In genomic region chr17:75773121-75773807, GRCh38 we compare ENCODE assay signal across 20 cellular contexts. TPM values are rescaled to one million over a fixed set of nuclear protein-coding genes. Genes with fewer than 3 reads are reported as not detected.
A peak's percentile ranks its signal among the peaks of the same experiment; 100 is the strongest.
DNase-seq lines count a peak whose midpoint lies in the region; ATAC-seq and TF ChIP-seq lines count a peak whose summit lies in the region.
"Had no signal": no experiment of that assay in that cellular context is flagged by ENCODE, and none has a peak within 500 bp of the region (broad histone marks: within the 10 kb centered on the region; RNA-seq: fewer than 3 reads in every experiment).

No MANE protein-coding gene starts in this region.

- H3K27me3 ChIP-seq in GM23338 (ENCODE audit: insufficient read depth): no peaks in the 10 kb centered on the region

- peaks cover 16% of the 10 kb centered on the region for H4K20me1 ChIP-seq in GM23338 (replicated peaks; ENCODE audit: insufficient read depth)

- no peak overlapping the region for H3K4me3 ChIP-seq in GM23338
- H3K4me3 ChIP-seq: prostate gland, SJSA1 had no signal

- DNase-seq in GM23338 (ENCODE audit: low spot score) (no peak), SHP77 treated with DMSO at 0.1 percent for 48 hours (lab: John Stamatoyannopoulos, UW) (peak; percentile 23), islet precursor cell (peak; percentile 66), sciatic nerve (ENCODE audit: low spot score) (peak; percentile 60), NCI-H187 treated with DMSO at 0.1 percent for 48 hours (lab: John Stamatoyannopoulos, UW) (no peak), DMS153 (lab: John Stamatoyannopoulos, UW) (no peak), NCI-H1436 treated with DMSO at 0.1 percent for 48 hours (lab: John Stamatoyannopoulos, UW) (no peak)
- DNase-seq: amniotic stem cell; CD4-positive, CD25-positive, alpha-beta regulatory T cell; dermis blood vessel endothelial cell; GF-D8; NCI-H2029 treated with DMSO at 0.1 percent for 48 hours; NCI-H748 treated with DMSO at 0.1 percent for 48 hours; stimulated activated CD4-positive, alpha-beta T cell treated with anti-CD3 and anti-CD28 coated beads, Interleukin-4, amount 100 ng/mL, for 1 hour; stimulated activated naive CD4-positive, alpha-beta T cell treated with Interleukin-2 at 50 U/mL for 16 hours had no signal

- intact Hi-C loops in sciatic nerve (cut with DNase I): no loop called here

- 0 out of 3 replicates have a peak, but pooled peaks have one; percentile 1 for ATAC-seq in GM23338
- no peak for ATAC-seq in sciatic nerve
- no peak for ATAC-seq in GM21529 (IDR thresholded peaks at IDR 0.05; ENCODE audit: unreplicated experiment)

- H3K9me2 ChIP-seq in GM23338 (ENCODE audit: insufficient read depth): no peaks in the 10 kb centered on the region

- peaks cover 13% of the 10 kb centered on the region; the same call in 1 of the 2 replicates for H3K36me3 ChIP-seq in GM23338 (ENCODE audit: insufficient read depth)

- H3K27me3 Mint-ChIP-seq in GM23338 (ENCODE audit: insufficient read depth, low read depth, poor library complexity): peaks cover 40% of the 10 kb centered on the region
- H3K27me3 Mint-ChIP-seq: memory B cell had no signal

- TF ChIP-seq CTCF in GM23338 (conservative IDR thresholded peaks at IDR 0.05; ENCODE audit: low read depth in 2 of 2): peak in 1 of 2 experiments; percentile 21; a peak in 1 of 4 replicates

- peaks cover 30% of the 10 kb centered on the region for H3F3A ChIP-seq in GM23338 (replicated peaks; ENCODE audit: low read depth)

- no peak overlapping the region for H2AFZ ChIP-seq in GM23338

- no peak overlapping the region for H3K27ac ChIP-seq in GM23338 (ENCODE audit: low read depth)
- H3K27ac ChIP-seq: prostate gland, SJSA1, VCaP had no signal

- no peak overlapping the region for H3K4me3 Mint-ChIP-seq in GM23338
- H3K4me3 Mint-ChIP-seq: memory B cell had no signal

- no peak overlapping the region for H3K4me2 ChIP-seq in GM23338

- H3K27ac Mint-ChIP-seq in GM23338: no peak overlapping the region
- H3K27ac Mint-ChIP-seq: memory B cell had no signal

- H3K9me3 Mint-ChIP-seq in GM23338: no peaks in the 10 kb centered on the region; the same call in 2 of the 3 replicates
- H3K9me3 Mint-ChIP-seq: CD4-positive, CD25-positive, alpha-beta regulatory T cell; memory B cell had no signal

- H3K4me1 Mint-ChIP-seq in GM23338: peaks cover 39% of the 10 kb centered on the region

- H3K36me3 Mint-ChIP-seq in GM23338 (ENCODE audit: low read depth): peaks cover 34% of the 10 kb centered on the region

- H3K79me2 ChIP-seq in GM23338 (replicated peaks; ENCODE audit: insufficient read depth): peaks cover 12% of the 10 kb centered on the region

- peaks cover 8% of the 10 kb centered on the region for H3K4me1 ChIP-seq in GM23338 (ENCODE audit: insufficient read depth)

TF ChIP-seq in GM23338, 12 proteins besides CTCF, POLR2A, EP300 and RAD21:
- TF ChIP-seq REST (IDR thresholded peaks at IDR 0.05; ENCODE audit: unreplicated experiment): no peak
- TF ChIP-seq, protein P1, sequence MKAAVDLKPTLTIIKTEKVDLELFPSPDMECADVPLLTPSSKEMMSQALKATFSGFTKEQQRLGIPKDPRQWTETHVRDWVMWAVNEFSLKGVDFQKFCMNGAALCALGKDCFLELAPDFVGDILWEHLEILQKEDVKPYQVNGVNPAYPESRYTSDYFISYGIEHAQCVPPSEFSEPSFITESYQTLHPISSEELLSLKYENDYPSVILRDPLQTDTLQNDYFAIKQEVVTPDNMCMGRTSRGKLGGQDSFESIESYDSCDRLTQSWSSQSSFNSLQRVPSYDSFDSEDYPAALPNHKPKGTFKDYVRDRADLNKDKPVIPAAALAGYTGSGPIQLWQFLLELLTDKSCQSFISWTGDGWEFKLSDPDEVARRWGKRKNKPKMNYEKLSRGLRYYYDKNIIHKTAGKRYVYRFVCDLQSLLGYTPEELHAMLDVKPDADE (IDR thresholded peaks at IDR 0.05): no peak
- no peak for TF ChIP-seq ZNF114 (CRISPR knock-in tag; IDR thresholded peaks at IDR 0.05)
- no peak for TF ChIP-seq ZNF331 (CRISPR knock-in tag; IDR thresholded peaks at IDR 0.05; ENCODE audit: low read depth)
- TF ChIP-seq JUNB (IDR thresholded peaks at IDR 0.05; ENCODE audit: unreplicated experiment): no peak
- no peak for TF ChIP-seq NANOG (IDR thresholded peaks at IDR 0.05; ENCODE audit: borderline replicate concordance)

RNA-seq across cellular contexts. Expression of gene GALK1, which starts 8.3 kb away (rescaled TPM):
- total RNA-seq in GM23338 (2014; rRNA removed; shearing (Covaris generic)): 30.5 TPM in 2 replicates
- polyA plus RNA-seq in GM23338 (2016; fragmentation: Nextera tagmentation; extraction: Ambion mirVana): 31.7 and 34.7 TPM in 2 replicates
- total RNA-seq in sciatic nerve: 23.7 TPM

RNA-seq across cellular contexts. Expression of gene UNK, which starts 11.3 kb away (rescaled TPM):
- 65.2 and 67.0 TPM in 2 replicates for total RNA-seq in GM23338 (2014; rRNA removed; shearing (Covaris generic))
- polyA plus RNA-seq in GM23338 (2016; fragmentation: Nextera tagmentation; extraction: Ambion mirVana): 16.6 and 21.8 TPM in 2 replicates
- total RNA-seq in sciatic nerve: 41.4 TPM

RNA-seq across cellular contexts. Expression of gene ITGB4, which starts 52.0 kb away (rescaled TPM):
- 9.7 and 10.3 TPM in 2 replicates for total RNA-seq in GM23338 (2014; rRNA removed; shearing (Covaris generic))
- polyA plus RNA-seq in GM23338 (2016; fragmentation: Nextera tagmentation; extraction: Ambion mirVana): 4.2 and 6.1 TPM in 2 replicates
- total RNA-seq in sciatic nerve: 469 TPM
- total RNA-seq: CD4-positive, CD25-positive, alpha-beta regulatory T cell; SJSA1 had no signal

Comparison
In these comparisons a context has a peak if more than half of its experiments do, and no peak if none do; other contexts are left out.
1. DNase-seq: peak in SHP77 treated with DMSO at 0.1 percent for 48 hours (single experiment), islet precursor cell (single experiment) and sciatic nerve (single experiment); none in GM23338 (single experiment), NCI-H187 treated with DMSO at 0.1 percent for 48 hours (single experiment), DMS153 (single experiment) and NCI-H1436 treated with DMSO at 0.1 percent for 48 hours (single experiment).
2. RNA of gene ITGB4, which starts 52.0 kb away (total RNA-seq): 469 TPM in sciatic nerve (single experiment); 9.7 to 10.3 TPM in GM23338; every median in the first group is over 10 times any median in the second.